In the genomic region with DNA sequence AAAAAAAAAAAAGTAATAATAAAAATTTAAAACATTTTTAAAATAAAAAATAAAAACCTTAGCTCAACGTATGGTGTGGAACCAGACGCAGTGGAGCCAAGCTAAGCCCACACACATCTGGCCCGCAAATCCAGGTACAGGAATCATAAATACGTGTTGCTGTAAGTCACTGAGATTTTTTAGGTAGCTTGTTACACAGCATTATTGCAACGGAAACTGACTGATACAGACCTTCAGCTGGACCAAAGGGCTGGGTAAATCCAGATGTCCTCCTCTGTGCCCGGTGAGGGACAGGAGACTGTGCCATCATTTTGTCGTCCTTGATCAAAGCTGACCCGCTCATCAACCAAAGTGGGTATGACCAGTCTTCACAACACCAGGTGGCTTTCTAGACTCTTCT, we compare ENCODE assay signal across 1 cellular context.
TF ChIP-seq lines count a peak whose summit lies in the region.

No MANE protein-coding gene starts in this region.

TF ChIP-seq in HepG2, 621 proteins besides CTCF, POLR2A, EP300 and RAD21 (continued from another document):
- TF ChIP-seq HDAC2 (CRISPR knock-in tag; IDR thresholded peaks at IDR 0.05) = no peak
- TF ChIP-seq ZNF17 (CRISPR knock-in tag; IDR thresholded peaks at IDR 0.05) = no peak
- TF ChIP-seq ZNF382 (CRISPR knock-in tag; IDR thresholded peaks at IDR 0.05; ENCODE audit: borderline replicate concordance) = no peak
- no peak for TF ChIP-seq NRL (CRISPR knock-in tag; IDR thresholded peaks at IDR 0.05; ENCODE audit: borderline replicate concordance)
